13 cellular contexts compared by ENCODE assay signal in the genomic region with DNA sequence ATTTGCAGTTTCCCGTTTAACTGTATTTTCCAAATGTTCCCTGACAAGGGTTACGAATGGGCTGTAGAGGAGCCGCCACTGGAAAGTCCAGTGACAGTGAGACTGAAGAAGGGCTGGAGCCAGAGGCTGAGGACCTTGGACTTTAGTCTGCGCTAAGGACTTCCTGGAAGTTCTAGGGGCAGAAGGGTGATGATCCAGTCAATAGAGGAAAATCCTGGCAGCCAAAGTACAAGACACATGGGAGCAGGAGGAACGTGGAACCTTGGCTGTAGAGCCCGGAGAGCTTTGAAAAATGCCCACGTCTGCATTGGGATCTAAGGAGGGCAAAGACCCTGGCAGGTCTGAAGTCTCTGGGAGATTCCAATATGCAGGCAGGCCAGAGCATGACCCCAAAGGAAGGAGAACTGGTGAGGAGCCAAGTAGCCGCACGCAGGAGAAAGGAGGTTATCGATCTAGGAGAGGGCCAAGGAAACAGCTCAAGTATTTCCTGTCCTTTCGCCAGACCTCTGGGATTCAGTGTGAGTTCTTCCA. TPM values are rescaled to one million over a fixed set of nuclear protein-coding genes. Genes with fewer than 3 reads are reported as not detected.
DNase-seq lines count a peak whose midpoint lies in the region; ATAC-seq and TF ChIP-seq lines count a peak whose summit lies in the region.
"Had no signal": no experiment of that assay in that cellular context is flagged by ENCODE, and none has a peak within 500 bp of the region (broad histone marks: within the 10 kb centered on the region; RNA-seq: fewer than 3 reads in every experiment).

No MANE protein-coding gene starts in this region.

- H3K36me3 ChIP-seq in CD4-positive, CD25-positive, alpha-beta regulatory T cell (ENCODE audit: control insufficient read depth, insufficient read depth, low read length) = peaks cover 21% of the 10 kb centered on the region
- peaks cover 0 to 20% (median 0%) of the 10 kb centered on the region in 3 donors for H3K36me3 ChIP-seq in Peyer's patch
- H3K36me3 ChIP-seq: WERI-Rb-1 had no signal

- peaks cover 4% of the 10 kb centered on the region for H3K27me3 Mint-ChIP-seq in CD4-positive, CD25-positive, alpha-beta regulatory T cell
- H3K27me3 Mint-ChIP-seq in effector memory CD8-positive, alpha-beta T cell = no peaks in the 10 kb centered on the region
- no peaks in the 10 kb centered on the region for H3K27me3 Mint-ChIP-seq in natural killer cell (ENCODE audit: low read depth in 2 of 2)

- H3K4me1 Mint-ChIP-seq in CD4-positive, CD25-positive, alpha-beta regulatory T cell = peaks cover 38 to 99% (median 83%) of the 10 kb centered on the region in 4 donors
- peaks cover 77 to 85% of the 10 kb centered on the region in 2 donors for H3K4me1 Mint-ChIP-seq in effector memory CD8-positive, alpha-beta T cell (ENCODE audit: low read depth in 2 of 2)
- peaks cover 92 to 97% of the 10 kb centered on the region in 2 donors for H3K4me1 Mint-ChIP-seq in natural killer cell

- intact Hi-C loops in natural killer cell (cut with micrococcal nuclease) = loop anchor here (2.0 to 10.0 kb wide), 2 partner anchors 25 to 541 kb away; no protein-coding TSS in a partner anchor

- peak overlapping the region; percentile 71 to 98 (median 92) for H3K27ac Mint-ChIP-seq in CD4-positive, CD25-positive, alpha-beta regulatory T cell
- H3K27ac Mint-ChIP-seq in effector memory CD8-positive, alpha-beta T cell = peak overlapping the region; percentile 94 to 98
- peak overlapping the region; percentile 87 to 94 for H3K27ac Mint-ChIP-seq in natural killer cell

- H3K4me3 ChIP-seq in CD4-positive, CD25-positive, alpha-beta regulatory T cell (ENCODE audit: low read depth, low read length) = peak overlapping the region; percentile 71
- no peak overlapping the region for H3K4me3 ChIP-seq in Peyer's patch

- H3K36me3 Mint-ChIP-seq in CD4-positive, CD25-positive, alpha-beta regulatory T cell = peaks cover 33% of the 10 kb centered on the region
- peaks cover 83% of the 10 kb centered on the region for H3K36me3 Mint-ChIP-seq in effector memory CD8-positive, alpha-beta T cell (ENCODE audit: insufficient read depth)
- no peaks in the 10 kb centered on the region for H3K36me3 Mint-ChIP-seq in natural killer cell

- TF ChIP-seq CTCF in Peyer's patch (IDR thresholded peaks at IDR 0.05) (no peak), natural killer cell (IDR thresholded peaks at IDR 0.05) (no peak)

- no peak for DNase-seq in CD4-positive, CD25-positive, alpha-beta regulatory T cell
- DNase-seq in Peyer's patch (peak in 1 of 3 donors; percentile 72), natural killer cell (no peak), T1000 (lab: John Stamatoyannopoulos, UW) (no peak), NCI-H526 (lab: John Stamatoyannopoulos, UW) (no peak), LoVo (ENCODE audit: low spot score) (no peak)
- DNase-seq in effector memory CD8-positive, alpha-beta T cell = no peak
- DNase-seq: effector CD4-positive, alpha-beta T cell; left cardiac atrium; NCI-H187; stimulated activated CD4-positive, alpha-beta T cell treated with anti-CD3 and anti-CD28 coated beads, Interleukin-4, amount 100 ng/mL, for 1 hour; WERI-Rb-1 had no signal

- peaks cover 0 to 3% (median 0%) of the 10 kb centered on the region in 7 donors for H3K9me3 Mint-ChIP-seq in CD4-positive, CD25-positive, alpha-beta regulatory T cell
- H3K9me3 Mint-ChIP-seq in effector memory CD8-positive, alpha-beta T cell = no peaks in the 10 kb centered on the region
- H3K9me3 Mint-ChIP-seq in natural killer cell = no peaks in the 10 kb centered on the region

- H3K9me3 ChIP-seq in CD4-positive, CD25-positive, alpha-beta regulatory T cell (ENCODE audit: control insufficient read depth in 2 of 2, low read length in 2 of 2) = no peaks in the 10 kb centered on the region
- no peaks in the 10 kb centered on the region for H3K9me3 ChIP-seq in Peyer's patch

- H3K27me3 ChIP-seq in CD4-positive, CD25-positive, alpha-beta regulatory T cell (ENCODE audit: control insufficient read depth, insufficient read depth, low read length) = no peaks in the 10 kb centered on the region
- no peaks in the 10 kb centered on the region for H3K27me3 ChIP-seq in Peyer's patch

- ATAC-seq in CD4-positive, CD25-positive, alpha-beta regulatory T cell (ENCODE audit: low read depth in 2 of 2) = no peak
- no peak for ATAC-seq in effector memory CD8-positive, alpha-beta T cell (replicated peaks)
- ATAC-seq in natural killer cell (no peak), GM21390 (IDR thresholded peaks at IDR 0.05; ENCODE audit: unreplicated experiment) (no peak)

- H3K4me3 Mint-ChIP-seq in CD4-positive, CD25-positive, alpha-beta regulatory T cell = peak overlapping the region; percentile 35 to 53 (median 46)
- H3K4me3 Mint-ChIP-seq in effector memory CD8-positive, alpha-beta T cell = peak overlapping the region; percentile 65 to 79
- peak overlapping the region; percentile 71 for H3K4me3 Mint-ChIP-seq in natural killer cell

- TF ChIP-seq POLR2A in Peyer's patch (IDR thresholded peaks at IDR 0.05) = no peak

- peaks cover 100% of the 10 kb centered on the region for H3K4me1 ChIP-seq in CD4-positive, CD25-positive, alpha-beta regulatory T cell (ENCODE audit: control insufficient read depth, insufficient read depth, low read length, poor library complexity, severe bottlenecking)
- H3K4me1 ChIP-seq in Peyer's patch = peaks cover 0 to 76% (median 46%) of the 10 kb centered on the region in 4 donors

- H3K27ac ChIP-seq in CD4-positive, CD25-positive, alpha-beta regulatory T cell (ENCODE audit: insufficient read depth, low read length, poor library complexity, severe bottlenecking) = peak overlapping the region; percentile 86
- H3K27ac ChIP-seq in Peyer's patch = peak overlapping the region; percentile 2 to 84 (median 66)
- H3K27ac ChIP-seq: WERI-Rb-1 had no signal

RNA-seq across cellular contexts. Expression of a gene that starts 28.5 kb away (rescaled TPM):
- total RNA-seq in CD4-positive, CD25-positive, alpha-beta regulatory T cell = 172 TPM
- 100 to 1,000 TPM; 134 to 145 (median 141) TPM for polyA plus RNA-seq in CD4-positive, CD25-positive, alpha-beta regulatory T cell
- 10 to 100 TPM; 40.9 to 67.7 (median 51.8) TPM for total RNA-seq in Peyer's patch
- 100 to 1,000 TPM; 183 to 344 (median 325) TPM for total RNA-seq in natural killer cell
